22 cellular contexts compared by ENCODE assay signal in the genomic region with DNA sequence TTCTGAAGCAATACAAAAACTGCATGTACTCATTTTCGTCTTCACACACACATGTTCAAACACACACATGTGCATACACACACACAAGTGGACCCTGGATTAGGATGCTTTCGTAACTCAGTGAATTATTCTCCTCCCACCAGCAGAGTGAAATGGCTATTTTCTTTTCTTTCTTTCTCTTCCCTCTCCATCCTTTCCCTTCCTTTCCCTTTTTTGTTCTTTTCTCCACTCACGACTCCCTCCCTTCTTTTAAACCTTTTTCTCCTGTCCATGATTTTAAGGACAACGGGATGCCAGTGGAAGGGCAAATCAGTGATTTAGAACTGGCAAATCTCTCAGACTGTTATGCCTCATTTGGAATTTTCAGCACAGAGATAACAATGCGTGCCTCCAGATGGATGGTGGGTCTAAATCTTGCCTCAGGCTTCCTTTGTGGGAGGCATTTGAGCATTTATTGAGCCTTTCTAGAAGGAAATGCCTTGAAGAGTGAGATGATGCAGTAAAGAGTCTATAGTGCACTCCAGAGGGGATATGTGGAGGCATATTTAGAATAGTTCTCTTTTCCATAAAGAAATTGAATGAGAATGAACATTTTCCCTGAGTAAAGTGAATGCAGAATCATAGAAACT.
DNase-seq lines count a peak whose midpoint lies in the region; ATAC-seq, FAIRE-seq and TF ChIP-seq lines count a peak whose summit lies in the region.
"Had no signal": no experiment of that assay in that cellular context is flagged by ENCODE, and none has a peak within 500 bp of the region (broad histone marks: within the 10 kb centered on the region; RNA-seq: fewer than 3 reads in every experiment).

No MANE protein-coding gene starts in this region.

- TF ChIP-seq CTCF in mesothelial cell of epicardium (IDR thresholded peaks at IDR 0.05; ENCODE audit: unreplicated experiment), result no peak

- peak; percentile 26 for FAIRE-seq in HTR-8/SVneo (lab: Jason Lieb, UNC)
- FAIRE-seq: GM12892, GM19239 had no signal

- no peaks in the 10 kb centered on the region for H3K9me3 ChIP-seq in adipocyte (ENCODE audit: control insufficient read depth, low read length)
- H3K9me3 ChIP-seq: Caco-2 had no signal

- no peaks in the 10 kb centered on the region for H3K27me3 ChIP-seq in adipocyte (replicated peaks; ENCODE audit: control insufficient read depth, insufficient read depth, low read length)

- H3K4me1 ChIP-seq in adipocyte (ENCODE audit: control insufficient read depth, insufficient read depth, low read length), result peaks cover 47% of the 10 kb centered on the region

- no peak overlapping the region for H3K4me3 ChIP-seq in adipocyte (ENCODE audit: low read length)

- H3K27me3 Mint-ChIP-seq in mesothelial cell of epicardium (ENCODE audit: low read depth), result no peaks in the 10 kb centered on the region

- peaks cover 11% of the 10 kb centered on the region for H3K36me3 Mint-ChIP-seq in mesothelial cell of epicardium
- H3K36me3 Mint-ChIP-seq: CD8-positive, alpha-beta T cell had no signal

- H3K4me3 Mint-ChIP-seq in mesothelial cell of epicardium, result no peak overlapping the region
- H3K4me3 Mint-ChIP-seq: B cell; CD8-positive, alpha-beta T cell had no signal

- H3K36me3 ChIP-seq in adipocyte (ENCODE audit: control insufficient read depth, insufficient read depth, low read length, severe bottlenecking), result no peaks in the 10 kb centered on the region

- H3K9ac ChIP-seq in adipocyte (ENCODE audit: low read length), result no peak overlapping the region

- peak overlapping the region; percentile 86 for H3K27ac Mint-ChIP-seq in mesothelial cell of epicardium
- H3K27ac Mint-ChIP-seq: B cell; CD8-positive, alpha-beta T cell had no signal

- no peak for ATAC-seq in HG03108 (IDR thresholded peaks at IDR 0.05; ENCODE audit: unreplicated experiment)
- ATAC-seq: CD8-positive, alpha-beta T cell had no signal

- peak; percentile 69 for DNase-seq in Daoy (ENCODE audit: low read depth)
- no peak for DNase-seq in HTR-8/SVneo (ENCODE audit: insufficient read length, low spot score)
- DNase-seq in adipocyte (ENCODE audit: low read depth), result peak; percentile 32
- DNase-seq in mesothelial cell of epicardium (ENCODE audit: low spot score in 2 of 2, unreplicated experiment in 2 of 2), result no peak
- DNase-seq in SKM-1 treated with dmso at 0.1 percent for 144 hours (lab: John Stamatoyannopoulos, UW; ENCODE audit: unreplicated experiment), result no peak
- DNase-seq in T-helper 2 cell, result no peak
- no peak for DNase-seq in T1000 (lab: John Stamatoyannopoulos, UW)
- DNase-seq: Caco-2; CD8-positive, alpha-beta T cell; Karpas-422; MV-4-11; NCI-H1105; NCI-H1436 treated with DMSO at 0.1 percent for 48 hours; NCI-H1930; NCI-H2107; NCI-H446; NCI-H526; SHP77 had no signal

- peaks cover 43% of the 10 kb centered on the region for H3K9me3 Mint-ChIP-seq in mesothelial cell of epicardium

- peaks cover 34% of the 10 kb centered on the region for H3K4me1 Mint-ChIP-seq in mesothelial cell of epicardium
- H3K4me1 Mint-ChIP-seq: B cell had no signal

Comparison
In these comparisons a context has a peak if more than half of its experiments do, and no peak if none do; other contexts are left out.
1. DNase-seq: peak in Daoy (single experiment) and adipocyte (single experiment); none in HTR-8/SVneo (single experiment), mesothelial cell of epicardium (0 of 2), SKM-1 treated with dmso at 0.1 percent for 144 hours (single experiment), T-helper 2 cell (0 of 5) and T1000 (single experiment).